ENCODE assay signal across 34 cellular contexts in the genomic region with DNA sequence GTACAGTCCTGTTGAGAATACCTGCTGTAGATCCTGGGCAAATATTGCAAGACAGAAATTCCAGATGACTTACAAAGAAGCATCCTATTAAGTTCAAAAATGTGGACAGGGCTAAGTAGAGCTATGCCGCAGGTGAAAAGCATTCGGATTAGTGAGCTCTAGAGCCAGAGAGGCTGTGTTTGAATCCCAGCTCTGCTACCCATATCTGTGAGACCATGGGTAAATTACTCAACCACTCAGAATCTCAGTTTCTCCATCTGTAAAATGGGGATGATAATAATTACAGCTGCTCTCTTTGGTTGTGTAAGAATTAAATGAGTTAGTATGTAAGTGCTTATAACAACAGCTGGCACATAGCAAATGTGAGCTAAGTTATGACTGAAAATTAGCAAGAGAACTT.
"Had no signal": no experiment of that assay in that cellular context is flagged by ENCODE, and none has a peak within 500 bp of the region (broad histone marks: within the 10 kb centered on the region; RNA-seq: fewer than 3 reads in every experiment).

No MANE protein-coding gene starts in this region.

- H3K27ac ChIP-seq: adrenal gland, body of pancreas, brain microvascular endothelial cell, breast epithelium, VCaP had no signal

- FAIRE-seq: astrocyte, TTC549 had no signal

- DNase-seq: activated B cell treated with CpG ODN at 0.5 μM for 24 hours; activated CD4-positive, alpha-beta memory T cell treated with anti-CD3 and anti-CD28 coated beads for 36 hours; activated CD4-positive, alpha-beta T cell treated with anti-CD3 and anti-CD28 coated beads for 4 hours; activated CD4-positive, alpha-beta T cell treated with anti-CD3 and anti-CD28 coated beads, Interleukin-2, amount 10 ng/mL, durations not matched to agents 24 days and 14 days; activated CD4-positive, alpha-beta T cell treated with anti-CD3 and anti-CD28 coated beads, Interleukin-2, amount 50 U/mL, for 1 hour; activated CD4-positive, alpha-beta T cell treated with anti-CD3 and anti-CD28 coated beads, Interleukin-2, amount 50 U/mL, for 4 hours; activated CD4-positive, CD25-positive, alpha-beta regulatory T cell treated with anti-CD3 and anti-CD28 coated beads, Interleukin-2, amount 50 U/mL, for 72 hours; activated CD8-positive, alpha-beta memory T cell treated with anti-CD3 and anti-CD28 coated beads, Interleukin-2, amount 50 U/mL, for 4 hours; activated CD8-positive, alpha-beta T cell treated with anti-CD3 and anti-CD28 coated beads for 36 hours; activated effector memory CD4-positive, alpha-beta T cell treated with anti-CD3 and anti-CD28 coated beads, Interleukin-2, amount 50 U/mL, for 16 hours; activated gamma-delta T cell treated with Interleukin-2 at 50 U/mL for 16 hours; activated naive CD4-positive, alpha-beta T cell; activated naive CD4-positive, alpha-beta T cell treated with anti-CD3 and anti-CD28 coated beads for 36 hours; activated naive CD4-positive, alpha-beta T cell treated with anti-CD3 and anti-CD28 coated beads, Interleukin-2, amount 50 U/mL, for 16 hours; activated naive CD8-positive, alpha-beta T cell treated with anti-CD3 and anti-CD28 coated beads for 36 hours; activated T-cell treated with anti-CD3 and anti-CD28 coated beads for 4 hours; activated T-cell treated with anti-CD3 and anti-CD28 coated beads, Interleukin-2, amount 50 U/mL, for 1 hour; activated T-cell treated with anti-CD3 and anti-CD28 coated beads, Interleukin-2, amount 50 U/mL, for 4 hours; activated T-cell treated with anti-CD3 and anti-CD28 coated beads, Interleukin-2, amount 50 U/mL, for 72 hours; adrenal gland; amniotic stem cell; aorta; body of pancreas; brain microvascular endothelial cell; central memory CD4-positive, alpha-beta T cell; T-helper 1 cell; T-helper 2 cell; T-helper 9 cell had no signal

- ATAC-seq: activated CD8-positive, alpha-beta T cell treated with anti-CD3 and anti-CD28 coated beads for 36 hours; activated naive CD4-positive, alpha-beta T cell treated with anti-CD3 and anti-CD28 coated beads, Interleukin-2, amount 50 U/mL, for 72 hours; activated T-cell treated with anti-CD3 and anti-CD28 coated beads, Interleukin-2, amount 50 U/mL, for 4 hours; activated T-cell treated with anti-CD3 and anti-CD28 coated beads, Interleukin-2, amount 50 U/mL, for 72 hours; activated T-helper 17 cell treated with anti-CD3 and anti-CD28 coated beads, Interleukin-2, amount 50 U/mL, for 72 hours; body of pancreas had no signal

- H3K9me3 ChIP-seq: adrenal gland, body of pancreas, breast epithelium had no signal

- H3K27me3 ChIP-seq: adrenal gland, body of pancreas, brain microvascular endothelial cell, breast epithelium had no signal

- H3K4me3 ChIP-seq: adrenal gland, body of pancreas, breast epithelium had no signal

- H3K36me3 ChIP-seq: adrenal gland, brain microvascular endothelial cell, breast epithelium had no signal
